ENCODE assay signal across 9 cellular contexts in genomic region chr11:76371170-76371569, GRCh38. TPM values are rescaled to one million over a fixed set of nuclear protein-coding genes. Genes with fewer than 3 reads are reported as not detected.
DNase-seq lines count a peak whose midpoint lies in the region; ATAC-seq lines count a peak whose summit lies in the region.
"Had no signal": no experiment of that assay in that cellular context is flagged by ENCODE, and none has a peak within 500 bp of the region (broad histone marks: within the 10 kb centered on the region; RNA-seq: fewer than 3 reads in every experiment).

No MANE protein-coding gene starts in this region.

- peak; percentile 65 for ATAC-seq in HG02973 (IDR thresholded peaks at IDR 0.05; ENCODE audit: unreplicated experiment)

- no peaks in the 10 kb centered on the region for H3K9me2 ChIP-seq in Karpas-422 (replicated peaks; ENCODE audit: insufficient read depth, low read length)

- intact Hi-C loops in activated T-helper 1 cell treated with anti-CD3 and anti-CD28 coated beads, Interleukin-12 subunit alpha, Interleukin-12 subunit beta, Interleukin-2, Interleukin-4 antibody, amounts not matched to agents 30 ng/mL and 10 ng/mL and 1 ng/mL, durations not matched to agents 14 hours and 24 hours and 36 hours (cut with micrococcal nuclease) = loop anchor here (1.0 to 5.0 kb wide), 4 partner anchors 9 to 462 kb away; partner anchors contain the start of gene EMSY

- H3K27ac ChIP-seq in mesenchymal stem cell (ENCODE audit: low read length, poor library complexity, severe bottlenecking) (peak overlapping the region; percentile 22), Karpas-422 (ENCODE audit: low read length) (no peak overlapping the region)
- H3K27ac ChIP-seq: upper lobe of left lung had no signal

- H2BK12ac ChIP-seq in mesenchymal stem cell (ENCODE audit: low read length in 2 of 2) = no peak overlapping the region

- H3K4me1 ChIP-seq in mesenchymal stem cell (ENCODE audit: control insufficient read depth, insufficient read depth, low read depth, low read length) (no peaks in the 10 kb centered on the region), Karpas-422 (ENCODE audit: low read length) (peaks cover 62% of the 10 kb centered on the region)

- H2BK5ac ChIP-seq in mesenchymal stem cell (ENCODE audit: low read depth, low read length, poor library complexity, severe bottlenecking) = no peak overlapping the region

- peak; percentile 40 for DNase-seq in GM03348 (ENCODE audit: low spot score)
- DNase-seq in activated T-helper 1 cell treated with anti-CD3 and anti-CD28 coated beads, Interleukin-12 subunit alpha, Interleukin-12 subunit beta, Interleukin-2, Interleukin-4 antibody, amounts not matched to agents 30 ng/mL and 10 ng/mL and 1 ng/mL, durations not matched to agents 14 hours and 24 hours and 36 hours (ENCODE audit: low spot score) = no peak
- peak; percentile 93 for DNase-seq in mesenchymal stem cell
- DNase-seq in NCI-H524 (lab: John Stamatoyannopoulos, UW) = no peak
- DNase-seq in Karpas-422 = no peak
- DNase-seq in midbrain (lab: John Stamatoyannopoulos, UW) = no peak
- no peak for DNase-seq in mesenteric fat pad (ENCODE audit: low spot score)

- H3K9me3 Mint-ChIP-seq in activated T-helper 1 cell treated with anti-CD3 and anti-CD28 coated beads, Interleukin-12 subunit alpha, Interleukin-12 subunit beta, Interleukin-2, Interleukin-4 antibody, amounts not matched to agents 30 ng/mL and 10 ng/mL and 1 ng/mL, durations not matched to agents 14 hours and 24 hours and 36 hours = no peaks in the 10 kb centered on the region

- 0 out of 2 replicates have a peak, but pooled peaks cover 5% of the 10 kb centered on the region for H4K20me1 ChIP-seq in Karpas-422 (ENCODE audit: insufficient read depth, low read depth, low read length)

- H3K14ac ChIP-seq in mesenchymal stem cell (ENCODE audit: low read length in 2 of 2) = no peak overlapping the region

- H3K27ac Mint-ChIP-seq in activated T-helper 1 cell treated with anti-CD3 and anti-CD28 coated beads, Interleukin-12 subunit alpha, Interleukin-12 subunit beta, Interleukin-2, Interleukin-4 antibody, amounts not matched to agents 30 ng/mL and 10 ng/mL and 1 ng/mL, durations not matched to agents 14 hours and 24 hours and 36 hours = peak overlapping the region; percentile 86

- H3K27me3 ChIP-seq in mesenchymal stem cell (ENCODE audit: control insufficient read depth in 1 of 2, insufficient read depth in 1 of 2, low read length in 2 of 2) (no peaks in the 10 kb centered on the region), Karpas-422 (ENCODE audit: low read length) (no peaks in the 10 kb centered on the region)
- H3K27me3 ChIP-seq: upper lobe of left lung had no signal

- H3K4me1 Mint-ChIP-seq in activated T-helper 1 cell treated with anti-CD3 and anti-CD28 coated beads, Interleukin-12 subunit alpha, Interleukin-12 subunit beta, Interleukin-2, Interleukin-4 antibody, amounts not matched to agents 30 ng/mL and 10 ng/mL and 1 ng/mL, durations not matched to agents 14 hours and 24 hours and 36 hours (ENCODE audit: low read depth) = peaks cover 33% of the 10 kb centered on the region

- no peak overlapping the region for H2BK15ac ChIP-seq in mesenchymal stem cell (ENCODE audit: low read depth, poor library complexity, severe bottlenecking)

- peaks cover 5% of the 10 kb centered on the region for H3K36me3 Mint-ChIP-seq in activated T-helper 1 cell treated with anti-CD3 and anti-CD28 coated beads, Interleukin-12 subunit alpha, Interleukin-12 subunit beta, Interleukin-2, Interleukin-4 antibody, amounts not matched to agents 30 ng/mL and 10 ng/mL and 1 ng/mL, durations not matched to agents 14 hours and 24 hours and 36 hours (ENCODE audit: low read depth)

- no peak overlapping the region for H4K8ac ChIP-seq in mesenchymal stem cell (ENCODE audit: low read length)

- H3K79me1 ChIP-seq in mesenchymal stem cell (replicated peaks; ENCODE audit: low read length, poor library complexity, severe bottlenecking) = peaks cover 23% of the 10 kb centered on the region

- H3K79me2 ChIP-seq in Karpas-422 (ENCODE audit: low read length) = peaks cover 98% of the 10 kb centered on the region

- no peak overlapping the region for H3K18ac ChIP-seq in mesenchymal stem cell (ENCODE audit: low read depth in 1 of 2, low read length in 2 of 2)

- no peak overlapping the region for H3K4ac ChIP-seq in mesenchymal stem cell (ENCODE audit: low read depth in 1 of 2, low read length in 2 of 2)

- H3K9ac ChIP-seq in mesenchymal stem cell (ENCODE audit: low read length) (peak overlapping the region; percentile 53), Karpas-422 (ENCODE audit: low read length) (no peak overlapping the region)

- no peaks in the 10 kb centered on the region for H3K27me3 Mint-ChIP-seq in activated T-helper 1 cell treated with anti-CD3 and anti-CD28 coated beads, Interleukin-12 subunit alpha, Interleukin-12 subunit beta, Interleukin-2, Interleukin-4 antibody, amounts not matched to agents 30 ng/mL and 10 ng/mL and 1 ng/mL, durations not matched to agents 14 hours and 24 hours and 36 hours (ENCODE audit: insufficient read depth)

- peak overlapping the region in 1 of 2 experiments; percentile 13 for H3K4me3 ChIP-seq in mesenchymal stem cell (ENCODE audit: insufficient read depth in 1 of 2, low read depth in 1 of 2, low read length in 2 of 2)
- H3K4me3 ChIP-seq in Karpas-422 (ENCODE audit: low read length) = no peak overlapping the region
- H3K4me3 ChIP-seq: upper lobe of left lung had no signal

- H3K4me2 ChIP-seq in mesenchymal stem cell (ENCODE audit: low read length, poor library complexity, severe bottlenecking) (no peak overlapping the region), Karpas-422 (ENCODE audit: low read depth, low read length, poor library complexity, severe bottlenecking) (no peak overlapping the region)

- no peak overlapping the region for H3K23ac ChIP-seq in mesenchymal stem cell (ENCODE audit: low read length in 2 of 2)

- no peaks in the 10 kb centered on the region for H3K9me3 ChIP-seq in mesenchymal stem cell (ENCODE audit: control insufficient read depth, low read length)
- no peaks in the 10 kb centered on the region for H3K9me3 ChIP-seq in Karpas-422 (ENCODE audit: low read length)
- H3K9me3 ChIP-seq: upper lobe of left lung had no signal

- no peaks in the 10 kb centered on the region for H3K36me3 ChIP-seq in mesenchymal stem cell (ENCODE audit: control insufficient read depth in 1 of 2, insufficient read depth in 2 of 2, low read depth in 1 of 2, low read length in 2 of 2)
- H3K36me3 ChIP-seq in Karpas-422 (ENCODE audit: insufficient read depth, low read length) = no peaks in the 10 kb centered on the region
- H3K36me3 ChIP-seq: upper lobe of left lung had no signal

- no peak overlapping the region for H2AK5ac ChIP-seq in mesenchymal stem cell (ENCODE audit: low read length, severe bottlenecking)

- no peak overlapping the region for H4K91ac ChIP-seq in mesenchymal stem cell (ENCODE audit: low read length)

- peak overlapping the region; percentile 52 for H3K4me3 Mint-ChIP-seq in activated T-helper 1 cell treated with anti-CD3 and anti-CD28 coated beads, Interleukin-12 subunit alpha, Interleukin-12 subunit beta, Interleukin-2, Interleukin-4 antibody, amounts not matched to agents 30 ng/mL and 10 ng/mL and 1 ng/mL, durations not matched to agents 14 hours and 24 hours and 36 hours

- no peak overlapping the region for H2BK120ac ChIP-seq in mesenchymal stem cell (ENCODE audit: low read depth, low read length)

- H2AFZ ChIP-seq in mesenchymal stem cell (ENCODE audit: low read depth, low read length) (no peak overlapping the region), Karpas-422 (ENCODE audit: low read length) (no peak overlapping the region)

- WGBS in mesenchymal stem cell = 1% methylated on average over 2 of the region's 3 CpGs

RNA-seq across cellular contexts. Expression of gene THAP12, which starts 9.8 kb away (rescaled TPM):
- 78.3 and 81.2 TPM in 2 replicates for total RNA-seq in activated T-helper 1 cell treated with anti-CD3 and anti-CD28 coated beads, Interleukin-12 subunit alpha, Interleukin-12 subunit beta, Interleukin-2, Interleukin-4 antibody, amounts not matched to agents 30 ng/mL and 10 ng/mL and 1 ng/mL, durations not matched to agents 14 hours and 24 hours and 36 hours
- polyA plus RNA-seq in mesenchymal stem cell (2013, experiment 1 of 2) = 25.9 TPM
- 26.4 TPM for polyA plus RNA-seq in mesenchymal stem cell (2013, experiment 2 of 2)
- 59.7 and 126 TPM in 2 replicates for total RNA-seq in Karpas-422 (2014; rRNA removed; shearing (Covaris generic); ENCODE audit: low replicate concordance)
- total RNA-seq in mesenteric fat pad = 34.7 TPM

RNA-seq across cellular contexts. Expression of gene GVQW3, which starts 10.0 kb away (rescaled TPM):
- 3.9 and 4.7 TPM in 2 replicates for total RNA-seq in activated T-helper 1 cell treated with anti-CD3 and anti-CD28 coated beads, Interleukin-12 subunit alpha, Interleukin-12 subunit beta, Interleukin-2, Interleukin-4 antibody, amounts not matched to agents 30 ng/mL and 10 ng/mL and 1 ng/mL, durations not matched to agents 14 hours and 24 hours and 36 hours
- polyA plus RNA-seq in mesenchymal stem cell (2013, experiment 1 of 2) = 0.99 TPM
- polyA plus RNA-seq in mesenchymal stem cell (2013, experiment 2 of 2) = 0.64 TPM
- 15.8 and 18.5 TPM in 2 replicates for total RNA-seq in Karpas-422 (2014; rRNA removed; shearing (Covaris generic); ENCODE audit: low replicate concordance)
- total RNA-seq in mesenteric fat pad = 1.1 TPM

Comparison
In these comparisons a context has a peak if more than half of its experiments do, and no peak if none do; other contexts are left out.
1. DNase-seq: peak in GM03348 (single experiment) and mesenchymal stem cell (single experiment); none in activated T-helper 1 cell treated with anti-CD3 and anti-CD28 coated beads, Interleukin-12 subunit alpha, Interleukin-12 subunit beta, Interleukin-2, Interleukin-4 antibody, amounts not matched to agents 30 ng/mL and 10 ng/mL and 1 ng/mL, durations not matched to agents 14 hours and 24 hours and 36 hours (single experiment), NCI-H524 (0 of 2), Karpas-422 (single experiment), midbrain (single experiment) and mesenteric fat pad (single experiment).